In the genomic region with DNA sequence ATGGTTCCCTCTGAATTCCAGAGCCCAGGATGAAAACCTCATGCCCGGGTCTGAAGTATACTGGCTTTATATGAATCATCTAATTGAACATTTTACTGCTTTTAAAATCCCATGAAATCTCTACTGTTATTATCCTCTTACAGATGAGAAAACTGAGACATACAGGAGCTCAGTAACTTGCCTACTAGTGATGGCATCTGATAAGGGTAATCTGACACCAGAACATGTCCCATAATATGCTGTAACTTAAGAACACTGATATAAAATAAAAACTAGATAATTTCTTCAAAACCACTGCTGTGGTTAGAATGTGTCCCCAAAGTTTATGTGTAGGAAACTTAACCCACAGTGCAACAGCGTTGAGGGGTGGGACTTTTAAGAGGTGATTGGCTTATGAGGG, we compare ENCODE assay signal across 10 cellular contexts.
"Had no signal": no experiment of that assay in that cellular context is flagged by ENCODE, and none has a peak within 500 bp of the region (broad histone marks: within the 10 kb centered on the region; RNA-seq: fewer than 3 reads in every experiment).

No MANE protein-coding gene starts in this region.

- H3K9ac ChIP-seq: GM23248, KMS-11 had no signal

- H3K27ac Mint-ChIP-seq: IgD-negative memory B cell had no signal

- ATAC-seq: HCT116, HepG2 had no signal

- H3K4me1 Mint-ChIP-seq: IgD-negative memory B cell had no signal

- H3K36me3 Mint-ChIP-seq: IgD-negative memory B cell had no signal

- H3K36me3 ChIP-seq: HAP-1 had no signal

- H3K27ac ChIP-seq: GM23248, HL-60, KMS-11 had no signal

- DNase-seq: GM23248, GOT3, H7, KBM-7 had no signal

- H3K4me3 ChIP-seq: GM23248, HAP-1 had no signal

- H3K4me3 Mint-ChIP-seq: IgD-negative memory B cell had no signal

- H3K9me3 ChIP-seq: HAP-1 had no signal

- H3K27me3 Mint-ChIP-seq: IgD-negative memory B cell had no signal
